Comparison of ENCODE assay signal across 8 cellular contexts in the genomic region with DNA sequence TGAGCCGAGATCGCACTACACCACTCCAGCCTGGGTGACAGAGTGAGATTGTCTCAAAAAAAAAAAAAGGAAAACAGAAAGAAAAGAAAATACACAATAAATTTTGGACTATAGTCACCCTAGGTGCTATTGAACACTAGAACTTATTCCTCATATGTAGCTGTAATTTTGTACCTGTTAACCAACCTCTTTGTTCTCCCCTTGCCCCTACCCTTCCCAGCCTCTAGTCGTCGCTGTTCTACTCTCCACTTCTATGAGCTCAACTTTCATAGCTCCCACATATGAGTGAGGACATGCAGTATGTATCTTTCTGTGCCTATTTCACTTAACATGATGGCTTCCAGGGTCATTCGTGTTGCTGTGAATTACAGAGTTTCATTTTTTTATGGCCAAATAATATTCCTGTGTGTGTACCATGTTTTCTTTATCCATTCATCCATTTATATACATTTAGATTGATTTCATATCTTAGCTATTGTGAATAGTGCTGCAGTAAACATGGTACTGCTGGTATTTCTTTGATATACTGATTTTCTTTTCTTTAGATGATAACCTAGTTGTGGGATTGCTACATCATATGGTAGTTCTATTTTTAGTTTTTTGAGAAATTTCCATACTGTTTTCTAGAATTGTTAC.
A peak's percentile ranks its signal among the peaks of the same experiment; 100 is the strongest.
DNase-seq lines count a peak whose midpoint lies in the region; ATAC-seq and TF ChIP-seq lines count a peak whose summit lies in the region.

No MANE protein-coding gene starts in this region.

- H3K9me3 ChIP-seq in SU-DHL-6 (ENCODE audit: insufficient read depth, low read length) = no peaks in the 10 kb centered on the region

- peaks cover 13% of the 10 kb centered on the region for H3K9me3 Mint-ChIP-seq in nephron

- H2AFZ ChIP-seq in SU-DHL-6 (ENCODE audit: low read depth, low read length, severe bottlenecking) = no peak overlapping the region

- H3K4me3 Mint-ChIP-seq in nephron = no peak overlapping the region

- no peak overlapping the region for H3K4me3 ChIP-seq in SU-DHL-6 (ENCODE audit: insufficient read depth, low read length, poor library complexity, severe bottlenecking)
- H3K4me3 ChIP-seq in epithelial cell of esophagus (ENCODE audit: low read length) = no peak overlapping the region

- no peaks in the 10 kb centered on the region for H3K4me1 Mint-ChIP-seq in nephron

- H3K27me3 ChIP-seq in SU-DHL-6 (ENCODE audit: low read length) = no peaks in the 10 kb centered on the region

- peaks cover 73% of the 10 kb centered on the region for H3K36me3 Mint-ChIP-seq in nephron (ENCODE audit: low read depth)

- TF ChIP-seq CTCF in SU-DHL-6 (IDR thresholded peaks at IDR 0.05; ENCODE audit: insufficient read depth, low read length, poor library complexity, severe bottlenecking) (peak; percentile 82), epithelial cell of esophagus (IDR thresholded peaks at IDR 0.05; ENCODE audit: insufficient read depth, low read depth, low read length, missing control alignments) (peak; percentile 99), nephron (IDR thresholded peaks at IDR 0.05; ENCODE audit: unreplicated experiment in 3 of 3) (peak; percentile 81 to 84 (median 83))

- ATAC-seq in HG03159 (IDR thresholded peaks at IDR 0.05; ENCODE audit: unreplicated experiment) = no peak

- no peak overlapping the region for H3K4me2 ChIP-seq in SU-DHL-6 (ENCODE audit: low read depth, low read length, poor library complexity, severe bottlenecking)

- H3F3A ChIP-seq in SU-DHL-6 (ENCODE audit: insufficient read depth) = no peaks in the 10 kb centered on the region

- H3K36me3 ChIP-seq in SU-DHL-6 (ENCODE audit: low read length) = no peaks in the 10 kb centered on the region

- H3K79me2 ChIP-seq in SU-DHL-6 (ENCODE audit: insufficient read depth, low read length) = no peaks in the 10 kb centered on the region

- H3K9me2 ChIP-seq in SU-DHL-6 (replicated peaks; ENCODE audit: insufficient read depth, low read length) = no peaks in the 10 kb centered on the region

- peak overlapping the region in 1 of 3 experiments; percentile 7 for H3K27ac Mint-ChIP-seq in nephron

- H3K27me3 Mint-ChIP-seq in nephron (ENCODE audit: low read depth) = no peaks in the 10 kb centered on the region

- H3K9ac ChIP-seq in SU-DHL-6 (ENCODE audit: low read length) = no peak overlapping the region

- DNase-seq in NCI-H1417 (lab: John Stamatoyannopoulos, UW) (peak in 2 of 3 experiments; percentile 4 to 51), NCI-H1417 treated with DMSO at 0.1 percent for 48 hours (lab: John Stamatoyannopoulos, UW) (no peak), Kasumi-1 (lab: John Stamatoyannopoulos, UW) (peak; percentile 29 to 53), epithelial cell of esophagus (ENCODE audit: low read depth) (peak; percentile 71), putamen (ENCODE audit: low spot score) (no peak)

- no peaks in the 10 kb centered on the region for H4K20me1 ChIP-seq in SU-DHL-6 (ENCODE audit: low read depth, low read length)

- no peak overlapping the region for H3K27ac ChIP-seq in SU-DHL-6 (ENCODE audit: low read depth, low read length)

Comparison
In these comparisons a context has a peak if more than half of its experiments do, and no peak if none do; other contexts are left out.
1. DNase-seq: peak in NCI-H1417 (2 of 3), Kasumi-1 (2 of 2) and epithelial cell of esophagus (single experiment); none in NCI-H1417 treated with DMSO at 0.1 percent for 48 hours (single experiment) and putamen (single experiment).
2. Peak in every context shown above with its lines, with median percentiles within 50 percentile points of each other: CTCF ChIP-seq.